ENCODE assay signal across 20 cellular contexts in genomic region chr7:15921576-15921975, GRCh38.
DNase-seq lines count a peak whose midpoint lies in the region; ATAC-seq and TF ChIP-seq lines count a peak whose summit lies in the region.
"Had no signal": no experiment of that assay in that cellular context is flagged by ENCODE, and none has a peak within 500 bp of the region (broad histone marks: within the 10 kb centered on the region; RNA-seq: fewer than 3 reads in every experiment).

No MANE protein-coding gene starts in this region.

- no peak for TF ChIP-seq POLR2A in GM18505 (IDR thresholded peaks at IDR 0.05; ENCODE audit: borderline replicate concordance, extremely low read depth, insufficient read depth, insufficient read length)

- H3K27ac Mint-ChIP-seq in activated T-cell treated with anti-CD3 and anti-CD28 coated beads, Interleukin-2, amount 50 U/mL, for 72 hours: no peak overlapping the region
- no peak overlapping the region for H3K27ac Mint-ChIP-seq in activated T-helper 17 cell treated with anti-CD3 and anti-CD28 coated beads, Interleukin-2, amount 50 U/mL, for 72 hours

- DNase-seq in AG20443 (ENCODE audit: low spot score) (peak; percentile 60), HS-5 (ENCODE audit: low read depth) (peak; percentile 36), brain microvascular endothelial cell (peak; percentile 9), foreskin melanocyte (peak; percentile 44), UCSD-AML1 (lab: John Stamatoyannopoulos, UW; ENCODE audit: unreplicated experiment) (no peak)
- no peak for DNase-seq in activated T-cell treated with anti-CD3 and anti-CD28 coated beads, Interleukin-2, amount 50 U/mL, for 72 hours
- DNase-seq: activated effector memory CD4-positive, alpha-beta T cell treated with Interleukin-2 at 50 U/mL for 16 hours; erythroblast; Kasumi-1; NCI-H1694; NCI-H446 treated with DMSO at 0.1 percent for 48 hours; SHP77 treated with DMSO at 0.1 percent for 48 hours; stimulated activated CD4-positive, alpha-beta T cell treated with anti-CD3 and anti-CD28 coated beads, Interleukin-4, amount 100 ng/mL, for 24 hours; stimulated activated CD8-positive, alpha-beta memory T cell treated with anti-CD3 and anti-CD28 coated beads, Interleukin-4, amount 100 ng/mL, for 48 hours; T-helper 2 cell had no signal

- H3K27me3 ChIP-seq in brain microvascular endothelial cell (replicated peaks): no peaks in the 10 kb centered on the region

- in situ Hi-C loops in brain microvascular endothelial cell (cut with HindIII; ENCODE audit: low pct_ligation_motif_present, low sequenced_read_pairs): no loop called here

- no peaks in the 10 kb centered on the region for H3K4me1 Mint-ChIP-seq in activated T-cell treated with anti-CD3 and anti-CD28 coated beads, Interleukin-2, amount 50 U/mL, for 72 hours (ENCODE audit: low read depth)
- no peaks in the 10 kb centered on the region for H3K4me1 Mint-ChIP-seq in activated T-helper 17 cell treated with anti-CD3 and anti-CD28 coated beads, Interleukin-2, amount 50 U/mL, for 72 hours

- H3K36me3 ChIP-seq in brain microvascular endothelial cell (replicated peaks): no peaks in the 10 kb centered on the region
- H3K36me3 ChIP-seq: thoracic aorta had no signal

- H3K4me3 ChIP-seq in brain microvascular endothelial cell (ENCODE audit: low read depth, low read length): peak overlapping the region; percentile 0
- H3K4me3 ChIP-seq: coronary artery, thoracic aorta had no signal

- no peak for ATAC-seq in activated T-cell treated with anti-CD3 and anti-CD28 coated beads, Interleukin-2, amount 50 U/mL, for 72 hours (replicated peaks in 1 of 2)
- no peak for ATAC-seq in GM18505 (IDR thresholded peaks at IDR 0.05; ENCODE audit: unreplicated experiment)
- no peak for ATAC-seq in activated T-helper 17 cell treated with anti-CD3 and anti-CD28 coated beads, Interleukin-2, amount 50 U/mL, for 72 hours (replicated peaks)

- peak; percentile 17 for TF ChIP-seq CTCF in brain microvascular endothelial cell (IDR thresholded peaks at IDR 0.05; ENCODE audit: low read depth, low read length, missing control alignments)

- no peaks in the 10 kb centered on the region for H3K27me3 Mint-ChIP-seq in activated T-cell treated with anti-CD3 and anti-CD28 coated beads, Interleukin-2, amount 50 U/mL, for 72 hours (ENCODE audit: low read depth)
- no peaks in the 10 kb centered on the region for H3K27me3 Mint-ChIP-seq in activated T-helper 17 cell treated with anti-CD3 and anti-CD28 coated beads, Interleukin-2, amount 50 U/mL, for 72 hours

- H3K4me3 Mint-ChIP-seq in activated T-cell treated with anti-CD3 and anti-CD28 coated beads, Interleukin-2, amount 50 U/mL, for 72 hours: no peak overlapping the region
- H3K4me3 Mint-ChIP-seq in activated T-helper 17 cell treated with anti-CD3 and anti-CD28 coated beads, Interleukin-2, amount 50 U/mL, for 72 hours: no peak overlapping the region

- H3K36me3 Mint-ChIP-seq in activated T-cell treated with anti-CD3 and anti-CD28 coated beads, Interleukin-2, amount 50 U/mL, for 72 hours (ENCODE audit: insufficient read depth in 2 of 2): no peaks in the 10 kb centered on the region
- H3K36me3 Mint-ChIP-seq in activated T-helper 17 cell treated with anti-CD3 and anti-CD28 coated beads, Interleukin-2, amount 50 U/mL, for 72 hours (ENCODE audit: low read depth): no peaks in the 10 kb centered on the region

- peaks cover 1 to 5% of the 10 kb centered on the region in 2 donors for H3K9me3 Mint-ChIP-seq in activated T-cell treated with anti-CD3 and anti-CD28 coated beads, Interleukin-2, amount 50 U/mL, for 72 hours
- H3K9me3 Mint-ChIP-seq in activated T-helper 17 cell treated with anti-CD3 and anti-CD28 coated beads, Interleukin-2, amount 50 U/mL, for 72 hours: no peaks in the 10 kb centered on the region

- peak overlapping the region; percentile 8 for H3K27ac ChIP-seq in brain microvascular endothelial cell
- H3K27ac ChIP-seq: coronary artery, HL-60, thoracic aorta had no signal

Comparison
In these comparisons a context has a peak if more than half of its experiments do, and no peak if none do; other contexts are left out.
1. DNase-seq: peak in AG20443 (single experiment), HS-5 (single experiment), brain microvascular endothelial cell (single experiment) and foreskin melanocyte (single experiment); none in activated T-cell treated with anti-CD3 and anti-CD28 coated beads, Interleukin-2, amount 50 U/mL, for 72 hours (0 of 2) and UCSD-AML1 (single experiment).